In genomic region chr1:95339377-95339776, GRCh38 we compare ENCODE assay signal across 26 cellular contexts.
"Had no signal": no experiment of that assay in that cellular context is flagged by ENCODE, and none has a peak within 500 bp of the region (broad histone marks: within the 10 kb centered on the region; RNA-seq: fewer than 3 reads in every experiment).

No MANE protein-coding gene starts in this region.

- H3K4me1 ChIP-seq: ascending aorta, breast epithelium had no signal

- H3K36me3 Mint-ChIP-seq: activated naive CD4-positive, alpha-beta T cell treated with anti-CD3 and anti-CD28 coated beads, Interleukin-2, amount 10 ng/mL, durations not matched to agents 7 days and 5 days; activated naive CD4-positive, alpha-beta T cell treated with anti-CD3 and anti-CD28 coated beads, Interleukin-2, amount 50 U/mL, for 72 hours; activated naive CD8-positive, alpha-beta T cell treated with anti-CD3 and anti-CD28 coated beads, Interleukin-2, amount 10 ng/mL, durations not matched to agents 7 days and 5 days; brain; WTC11 had no signal

- H3K36me3 ChIP-seq: ascending aorta, breast epithelium had no signal

- H3K27ac ChIP-seq: ascending aorta, epithelial cell of prostate, VCaP had no signal

- H3K4me1 Mint-ChIP-seq: activated CD4-positive, alpha-beta memory T cell treated with anti-CD3 and anti-CD28 coated beads, Interleukin-2, amount 10 ng/mL, durations not matched to agents 7 days and 5 days; activated CD4-positive, alpha-beta T cell treated with anti-CD3 and anti-CD28 coated beads, Interleukin-2, amount 10 ng/mL, durations not matched to agents 7 days and 5 days; activated naive CD4-positive, alpha-beta T cell treated with anti-CD3 and anti-CD28 coated beads, Interleukin-2, amount 10 ng/mL, durations not matched to agents 7 days and 5 days; activated naive CD8-positive, alpha-beta T cell treated with anti-CD3 and anti-CD28 coated beads, Interleukin-2, amount 10 ng/mL, durations not matched to agents 7 days and 5 days; brain; WTC11 had no signal

- H3K27me3 Mint-ChIP-seq: activated CD4-positive, alpha-beta memory T cell treated with anti-CD3 and anti-CD28 coated beads, Interleukin-2, amount 10 ng/mL, durations not matched to agents 7 days and 5 days; activated CD4-positive, alpha-beta T cell treated with anti-CD3 and anti-CD28 coated beads, Interleukin-2, amount 10 ng/mL, durations not matched to agents 7 days and 5 days; activated naive CD4-positive, alpha-beta T cell treated with anti-CD3 and anti-CD28 coated beads, Interleukin-2, amount 10 ng/mL, durations not matched to agents 7 days and 5 days; activated naive CD8-positive, alpha-beta T cell treated with anti-CD3 and anti-CD28 coated beads, Interleukin-2, amount 10 ng/mL, durations not matched to agents 7 days and 5 days; activated T-cell treated with anti-CD3 and anti-CD28 coated beads, Interleukin-2, amount 50 U/mL, for 24 hours had no signal

- H3K4me3 ChIP-seq: ascending aorta, breast epithelium had no signal

- H3K9me3 ChIP-seq: ascending aorta, breast epithelium had no signal

- H3K27ac Mint-ChIP-seq: activated CD4-positive, alpha-beta memory T cell treated with anti-CD3 and anti-CD28 coated beads, Interleukin-2, amount 10 ng/mL, durations not matched to agents 7 days and 5 days; activated CD4-positive, alpha-beta T cell treated with anti-CD3 and anti-CD28 coated beads, Interleukin-2, amount 10 ng/mL, durations not matched to agents 7 days and 5 days; activated naive CD4-positive, alpha-beta T cell treated with anti-CD3 and anti-CD28 coated beads, Interleukin-2, amount 10 ng/mL, durations not matched to agents 7 days and 5 days; activated naive CD4-positive, alpha-beta T cell treated with anti-CD3 and anti-CD28 coated beads, Interleukin-2, amount 50 U/mL, for 72 hours; activated naive CD8-positive, alpha-beta T cell treated with anti-CD3 and anti-CD28 coated beads, Interleukin-2, amount 10 ng/mL, durations not matched to agents 7 days and 5 days; activated T-cell treated with anti-CD3 and anti-CD28 coated beads, Interleukin-2, amount 50 U/mL, for 24 hours; activated T-cell treated with anti-CD3 and anti-CD28 coated beads, Interleukin-2, amount 50 U/mL, for 72 hours; brain; WTC11 had no signal

- H3K4me3 Mint-ChIP-seq: activated CD4-positive, alpha-beta memory T cell treated with anti-CD3 and anti-CD28 coated beads, Interleukin-2, amount 10 ng/mL, durations not matched to agents 7 days and 5 days; activated CD4-positive, alpha-beta T cell treated with anti-CD3 and anti-CD28 coated beads, Interleukin-2, amount 10 ng/mL, durations not matched to agents 7 days and 5 days; activated naive CD4-positive, alpha-beta T cell treated with anti-CD3 and anti-CD28 coated beads, Interleukin-2, amount 10 ng/mL, durations not matched to agents 7 days and 5 days; activated naive CD8-positive, alpha-beta T cell treated with anti-CD3 and anti-CD28 coated beads, Interleukin-2, amount 10 ng/mL, durations not matched to agents 7 days and 5 days; activated T-cell treated with anti-CD3 and anti-CD28 coated beads, Interleukin-2, amount 50 U/mL, for 24 hours; activated T-cell treated with anti-CD3 and anti-CD28 coated beads, Interleukin-2, amount 50 U/mL, for 72 hours; brain; WTC11 had no signal

- DNase-seq: activated CD4-positive, alpha-beta memory T cell treated with anti-CD3 and anti-CD28 coated beads, Interleukin-2, amount 10 ng/mL, durations not matched to agents 7 days and 5 days; activated CD4-positive, alpha-beta T cell treated with anti-CD3 and anti-CD28 coated beads for 1 hour; activated CD4-positive, alpha-beta T cell treated with anti-CD3 and anti-CD28 coated beads for 4 hours; activated CD4-positive, alpha-beta T cell treated with anti-CD3 and anti-CD28 coated beads, Interleukin-2, amount 10 ng/mL, durations not matched to agents 7 days and 5 days; activated CD4-positive, alpha-beta T cell treated with anti-CD3 and anti-CD28 coated beads, Interleukin-2, amount 50 U/mL, for 4 hours; activated CD8-positive, alpha-beta memory T cell treated with anti-CD3 and anti-CD28 coated beads, Interleukin-2, amount 50 U/mL, for 48 hours; activated gamma-delta T cell; activated naive CD4-positive, alpha-beta T cell; activated naive CD4-positive, alpha-beta T cell treated with anti-CD3 and anti-CD28 coated beads, Interleukin-2, amount 10 ng/mL, durations not matched to agents 7 days and 5 days; activated naive CD8-positive, alpha-beta T cell treated with anti-CD3 and anti-CD28 coated beads, Interleukin-2, amount 10 ng/mL, durations not matched to agents 7 days and 5 days; activated T-cell treated with anti-CD3 and anti-CD28 coated beads for 4 hours; activated T-cell treated with anti-CD3 and anti-CD28 coated beads, Interleukin-2, amount 50 U/mL, for 24 hours; activated T-cell treated with anti-CD3 and anti-CD28 coated beads, Interleukin-2, amount 50 U/mL, for 72 hours; cortex of kidney; dermis blood vessel endothelial cell; effector CD8-positive, alpha-beta T cell; foreskin fibroblast; glutamatergic neuron; T-helper 2 cell had no signal

- H3K27me3 ChIP-seq: ascending aorta, breast epithelium had no signal

- ATAC-seq: activated naive CD4-positive, alpha-beta T cell treated with anti-CD3 and anti-CD28 coated beads, Interleukin-2, amount 50 U/mL, for 72 hours; activated T-cell treated with anti-CD3 and anti-CD28 coated beads, Interleukin-2, amount 50 U/mL, for 72 hours; WTC11 had no signal

- H3K9me3 Mint-ChIP-seq: activated CD4-positive, alpha-beta memory T cell treated with anti-CD3 and anti-CD28 coated beads, Interleukin-2, amount 10 ng/mL, durations not matched to agents 7 days and 5 days; activated naive CD4-positive, alpha-beta T cell treated with anti-CD3 and anti-CD28 coated beads, Interleukin-2, amount 10 ng/mL, durations not matched to agents 7 days and 5 days; activated naive CD8-positive, alpha-beta T cell treated with anti-CD3 and anti-CD28 coated beads, Interleukin-2, amount 10 ng/mL, durations not matched to agents 7 days and 5 days; activated T-cell treated with anti-CD3 and anti-CD28 coated beads, Interleukin-2, amount 50 U/mL, for 24 hours; activated T-cell treated with anti-CD3 and anti-CD28 coated beads, Interleukin-2, amount 50 U/mL, for 72 hours; brain had no signal
